In the genomic region with DNA sequence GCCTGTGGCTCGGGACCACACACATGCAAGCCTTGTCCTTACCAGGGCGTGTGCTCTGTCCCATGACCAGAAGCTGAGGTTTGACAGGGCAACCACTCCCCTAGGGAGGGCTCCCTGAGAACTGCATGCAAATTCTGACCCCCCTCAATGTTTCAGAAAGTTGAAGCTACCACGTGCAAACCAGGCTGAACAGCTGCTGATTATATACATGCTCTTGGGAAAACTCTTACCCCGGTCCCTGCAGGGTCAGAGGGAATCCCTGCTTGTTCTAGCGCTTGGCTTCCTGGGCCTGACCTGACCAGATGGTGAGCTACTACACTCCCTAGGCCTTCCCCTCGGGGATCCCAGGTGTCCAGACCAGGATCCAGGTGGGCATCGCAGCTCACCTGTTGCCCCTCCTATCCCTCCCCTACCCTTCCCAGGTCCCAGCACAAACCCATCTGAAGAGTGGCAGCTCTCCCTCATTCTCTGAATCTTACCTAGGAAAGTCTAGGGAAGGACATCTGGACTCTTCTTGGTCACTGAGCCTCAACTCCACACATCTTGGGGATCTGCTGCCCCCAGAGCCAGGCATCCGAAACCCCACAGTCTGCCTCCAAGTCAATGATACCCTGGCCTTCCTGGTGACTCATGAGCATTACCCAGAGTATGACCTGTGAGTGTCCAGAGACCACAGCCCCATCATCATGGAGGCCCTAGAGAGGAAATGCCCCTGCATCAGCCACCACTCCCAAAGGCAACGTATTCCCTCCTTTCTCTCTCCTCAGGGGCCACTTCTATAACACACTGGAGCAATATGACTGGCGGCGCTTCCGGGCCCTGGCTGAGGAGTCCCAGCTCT, we compare ENCODE assay signal across 11 cellular contexts.
DNase-seq lines count a peak whose midpoint lies in the region; ATAC-seq and TF ChIP-seq lines count a peak whose summit lies in the region.
"Had no signal": no experiment of that assay in that cellular context is flagged by ENCODE, and none has a peak within 500 bp of the region (broad histone marks: within the 10 kb centered on the region; RNA-seq: fewer than 3 reads in every experiment).

No MANE protein-coding gene starts in this region.

- H3K36me3 ChIP-seq in adrenal gland (replicated peaks in 1 of 2), result no peaks in the 10 kb centered on the region

- no peaks in the 10 kb centered on the region for H3K9me3 ChIP-seq in adrenal gland (replicated peaks in 1 of 3)

- H3K27ac ChIP-seq in temporal lobe (ENCODE audit: low read depth, low read length) (peak overlapping the region; percentile 92), adrenal gland (no peak overlapping the region)

- peak; percentile 36 for DNase-seq in activated CD8-positive, alpha-beta memory T cell treated with anti-CD3 and anti-CD28 coated beads, Interleukin-2, amount 50 U/mL, for 48 hours
- DNase-seq in activated CD8-positive, alpha-beta memory T cell treated with anti-CD3 and anti-CD28 coated beads, Interleukin-2, amount 50 U/mL, for 4 hours, result no peak
- DNase-seq in HT1080 (ENCODE audit: low read depth), result peak; percentile 38
- DNase-seq in GM10266 (ENCODE audit: extremely low spot score), result no peak
- DNase-seq in effector CD4-positive, alpha-beta T cell, result no peak
- no peak for DNase-seq in adrenal gland
- DNase-seq: 8988T, cerebellar nuclear complex, SHP77 treated with DMSO at 0.1 percent for 48 hours had no signal

- H3K4me3 ChIP-seq in adrenal gland, result no peak overlapping the region

- WGBS in adrenal gland, 4 donors, result 86 to 91% (median 88%) methylated on average over 7 to 12 of the region's 12 CpGs

- peak; percentile 82 for ATAC-seq in HG02759 (IDR thresholded peaks at IDR 0.05; ENCODE audit: unreplicated experiment)

- no peak for TF ChIP-seq POLR2A in adrenal gland (IDR thresholded peaks at IDR 0.05)

- TF ChIP-seq CTCF in GM10266 (IDR thresholded peaks at IDR 0.05; ENCODE audit: control insufficient read depth, insufficient read depth, low read depth, missing control alignments) (no peak), adrenal gland (IDR thresholded peaks at IDR 0.05) (no peak)

- peaks cover 6 to 7% of the 10 kb centered on the region in 2 donors for H3K4me1 ChIP-seq in adrenal gland (replicated peaks in 1 of 2)

- H3K27me3 ChIP-seq in adrenal gland, result peaks cover 2% of the 10 kb centered on the region

- intact Hi-C loops in adrenal gland (cut with DNase I), result no loop called here

Comparison
In these comparisons a context has a peak if more than half of its experiments do, and no peak if none do; other contexts are left out.
1. DNase-seq: peak in activated CD8-positive, alpha-beta memory T cell treated with anti-CD3 and anti-CD28 coated beads, Interleukin-2, amount 50 U/mL, for 48 hours (single experiment) and HT1080 (single experiment); none in activated CD8-positive, alpha-beta memory T cell treated with anti-CD3 and anti-CD28 coated beads, Interleukin-2, amount 50 U/mL, for 4 hours (single experiment), GM10266 (single experiment), effector CD4-positive, alpha-beta T cell (single experiment) and adrenal gland (0 of 7).